Comparison of ENCODE assay signal across 8 cellular contexts in the genomic region with DNA sequence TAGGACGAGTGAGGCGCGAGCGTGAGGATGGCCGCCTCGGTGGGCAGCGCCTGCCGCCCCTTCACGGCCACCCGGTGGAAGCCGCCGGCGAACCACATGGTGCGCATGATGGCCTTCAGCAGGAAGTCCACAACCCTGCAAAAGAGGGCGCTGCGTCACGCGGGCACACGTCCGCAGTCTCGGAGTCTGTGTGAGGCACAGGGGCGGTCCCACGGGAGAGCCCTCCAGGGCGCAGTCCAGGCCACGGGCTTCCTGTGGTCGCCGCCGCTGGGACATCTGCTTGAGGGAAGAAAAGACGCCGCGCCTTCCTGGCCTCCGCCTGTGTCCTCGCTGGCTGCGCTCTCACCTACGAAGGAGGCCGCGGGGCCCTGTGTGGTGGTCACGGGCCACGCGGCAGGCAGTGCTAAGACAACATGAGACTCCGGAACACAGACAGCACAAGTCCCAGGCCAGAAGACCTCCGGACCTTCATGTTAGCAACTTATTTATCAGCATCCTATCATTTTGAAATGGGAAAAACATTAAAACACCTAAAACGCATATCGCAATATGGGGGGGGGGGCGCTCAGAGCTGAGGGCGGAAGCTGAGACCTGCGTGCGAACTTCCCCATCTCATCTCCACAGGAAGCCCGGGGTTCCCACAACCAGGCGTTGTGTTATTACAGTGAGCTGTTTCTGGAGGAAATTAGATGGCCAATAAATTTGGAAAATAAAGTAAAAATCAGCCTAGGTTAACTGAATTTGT. TPM values are rescaled to one million over a fixed set of nuclear protein-coding genes. Genes with fewer than 3 reads are reported as not detected.
DNase-seq lines count a peak whose midpoint lies in the region; ATAC-seq and TF ChIP-seq lines count a peak whose summit lies in the region.
"Had no signal": no experiment of that assay in that cellular context is flagged by ENCODE, and none has a peak within 500 bp of the region (broad histone marks: within the 10 kb centered on the region; RNA-seq: fewer than 3 reads in every experiment).

No MANE protein-coding gene starts in this region.

- no peaks in the 10 kb centered on the region for H3K27me3 Mint-ChIP-seq in activated CD8-positive, alpha-beta T cell treated with anti-CD3 and anti-CD28 coated beads for 36 hours
- H3K27me3 Mint-ChIP-seq in MCF 10A (ENCODE audit: insufficient read depth, unreplicated experiment): no peaks in the 10 kb centered on the region

- ATAC-seq in GM19043 (IDR thresholded peaks at IDR 0.05; ENCODE audit: low read depth, unreplicated experiment): peak; percentile 36
- peak; percentile 29 for ATAC-seq in HG03060 (IDR thresholded peaks at IDR 0.05; ENCODE audit: low read depth, unreplicated experiment)
- ATAC-seq in activated CD8-positive, alpha-beta T cell treated with anti-CD3 and anti-CD28 coated beads for 36 hours: peak; percentile 13
- ATAC-seq in stimulated activated effector memory CD8-positive, alpha-beta T cell treated with anti-CD3 and anti-CD28 coated beads, Interleukin-12 subunit alpha, Interleukin-12 subunit beta, amount 100 ng/mL, for 72 hours: peak; percentile 75

- no peak for TF ChIP-seq CTCF in activated CD8-positive, alpha-beta T cell treated with anti-CD3 and anti-CD28 coated beads for 36 hours (IDR thresholded peaks at IDR 0.05)
- no peak for TF ChIP-seq CTCF in MCF 10A (IDR thresholded peaks at IDR 0.05; ENCODE audit: unreplicated experiment)

- peak overlapping the region; percentile 27 for H3K4me3 Mint-ChIP-seq in activated CD8-positive, alpha-beta T cell treated with anti-CD3 and anti-CD28 coated beads for 36 hours
- H3K4me3 Mint-ChIP-seq in stimulated activated effector memory CD8-positive, alpha-beta T cell treated with anti-CD3 and anti-CD28 coated beads, Interleukin-12 subunit alpha, Interleukin-12 subunit beta, amount 100 ng/mL, for 72 hours: peak overlapping the region; percentile 74
- H3K4me3 Mint-ChIP-seq in MCF 10A (ENCODE audit: unreplicated experiment): no peak overlapping the region

- H3K27ac Mint-ChIP-seq in activated CD8-positive, alpha-beta T cell treated with anti-CD3 and anti-CD28 coated beads for 36 hours: peak overlapping the region; percentile 59
- H3K27ac Mint-ChIP-seq in stimulated activated effector memory CD8-positive, alpha-beta T cell treated with anti-CD3 and anti-CD28 coated beads, Interleukin-12 subunit alpha, Interleukin-12 subunit beta, amount 100 ng/mL, for 72 hours: peak overlapping the region; percentile 88
- H3K27ac Mint-ChIP-seq in MCF 10A (ENCODE audit: low read depth, unreplicated experiment): no peak overlapping the region

- intact Hi-C loops in activated CD8-positive, alpha-beta T cell treated with anti-CD3 and anti-CD28 coated beads for 36 hours (cut with micrococcal nuclease): no loop called here
- intact Hi-C loops in MCF 10A (cut with micrococcal nuclease): no loop called here

- BruUV-seq in MCF 10A (replicated peaks; lab: Mats Ljungman, UMichigan): no TSS peak

- H3K9me3 Mint-ChIP-seq in activated CD8-positive, alpha-beta T cell treated with anti-CD3 and anti-CD28 coated beads for 36 hours: no peaks in the 10 kb centered on the region
- no peaks in the 10 kb centered on the region for H3K9me3 Mint-ChIP-seq in stimulated activated effector memory CD8-positive, alpha-beta T cell treated with anti-CD3 and anti-CD28 coated beads, Interleukin-12 subunit alpha, Interleukin-12 subunit beta, amount 100 ng/mL, for 72 hours
- no peaks in the 10 kb centered on the region for H3K9me3 Mint-ChIP-seq in MCF 10A (ENCODE audit: unreplicated experiment)

- H3K36me3 Mint-ChIP-seq in activated CD8-positive, alpha-beta T cell treated with anti-CD3 and anti-CD28 coated beads for 36 hours (ENCODE audit: low read depth): peaks cover 53% of the 10 kb centered on the region
- H3K36me3 Mint-ChIP-seq in stimulated activated effector memory CD8-positive, alpha-beta T cell treated with anti-CD3 and anti-CD28 coated beads, Interleukin-12 subunit alpha, Interleukin-12 subunit beta, amount 100 ng/mL, for 72 hours: peaks cover 77% of the 10 kb centered on the region
- peaks cover 49% of the 10 kb centered on the region for H3K36me3 Mint-ChIP-seq in MCF 10A (ENCODE audit: insufficient read depth, unreplicated experiment)

- CTCF ChIA-PET in activated CD8-positive, alpha-beta T cell treated with anti-CD3 and anti-CD28 coated beads for 36 hours (lab: Charles Lee): interaction anchor here (0.7 to 0.9 kb wide), 2 partner anchors 150 to 168 kb away, joined by 3 read pairs; no protein-coding TSS in a partner anchor
- CTCF ChIA-PET in MCF 10A (lab: Yijun Ruan, JAX): no interaction called here

- H3K4me1 Mint-ChIP-seq in activated CD8-positive, alpha-beta T cell treated with anti-CD3 and anti-CD28 coated beads for 36 hours (ENCODE audit: low read depth): peaks cover 71% of the 10 kb centered on the region
- H3K4me1 Mint-ChIP-seq in stimulated activated effector memory CD8-positive, alpha-beta T cell treated with anti-CD3 and anti-CD28 coated beads, Interleukin-12 subunit alpha, Interleukin-12 subunit beta, amount 100 ng/mL, for 72 hours: peaks cover 95% of the 10 kb centered on the region
- no peaks in the 10 kb centered on the region for H3K4me1 Mint-ChIP-seq in MCF 10A (ENCODE audit: insufficient read depth, unreplicated experiment)

- POLR2A ChIA-PET in activated CD8-positive, alpha-beta T cell treated with anti-CD3 and anti-CD28 coated beads for 36 hours (lab: Charles Lee): no interaction called here
- POLR2A ChIA-PET in MCF 10A (lab: Yijun Ruan, JAX): no interaction called here

- peak; percentile 28 for DNase-seq in activated CD8-positive, alpha-beta T cell treated with anti-CD3 and anti-CD28 coated beads for 36 hours
- no peak for DNase-seq in stimulated activated effector memory CD8-positive, alpha-beta T cell treated with anti-CD3 and anti-CD28 coated beads, Interleukin-12 subunit alpha, Interleukin-12 subunit beta, amount 100 ng/mL, for 72 hours (ENCODE audit: low spot score in 2 of 2)
- DNase-seq in MCF 10A (ENCODE audit: unreplicated experiment): no peak
- DNase-seq in iPS-NIHi11 (ENCODE audit: low spot score): no peak
- no peak for DNase-seq in NCI-H1048 (lab: John Stamatoyannopoulos, UW)

RNA-seq across cellular contexts. Expression of a gene that starts 28.8 kb away (rescaled TPM):
- 10 to 100 TPM; 37.2 to 43.6 TPM for total RNA-seq in activated CD8-positive, alpha-beta T cell treated with anti-CD3 and anti-CD28 coated beads for 36 hours
- total RNA-seq in MCF 10A (2022): 17.1 and 22.6 TPM in 2 replicates

RNA-seq across cellular contexts. Expression of a gene that starts 49.7 kb away (rescaled TPM):
- total RNA-seq in activated CD8-positive, alpha-beta T cell treated with anti-CD3 and anti-CD28 coated beads for 36 hours: not detected
- total RNA-seq in MCF 10A (2022): not detected in 2 replicates
- total RNA-seq: pancreas had no signal

Comparison
In these comparisons a context has a peak if more than half of its experiments do, and no peak if none do; other contexts are left out.
1. ATAC-seq: peak in every context shown above with its lines; median percentile 75 in stimulated activated effector memory CD8-positive, alpha-beta T cell treated with anti-CD3 and anti-CD28 coated beads, Interleukin-12 subunit alpha, Interleukin-12 subunit beta, amount 100 ng/mL, for 72 hours; 36 in GM19043; 29 in HG03060; 13 in activated CD8-positive, alpha-beta T cell treated with anti-CD3 and anti-CD28 coated beads for 36 hours.